Comparison of ENCODE assay signal across 2 cellular contexts in genomic region chrX:131828482-131828881, GRCh38.
TF ChIP-seq lines count a peak whose summit lies in the region.

No MANE protein-coding gene starts in this region.

TF ChIP-seq in HCT116, 20 proteins besides CTCF, POLR2A, EP300 and RAD21 (continued from another document):
- TF ChIP-seq REST (IDR thresholded peaks at IDR 0.05; ENCODE audit: low read depth) (no peak), MAX (IDR thresholded peaks at IDR 0.05) (no peak), EGR1 (IDR thresholded peaks at IDR 0.05; ENCODE audit: low read depth) (no peak), ATF3 (IDR thresholded peaks at IDR 0.05) (no peak), JUND (IDR thresholded peaks at IDR 0.05) (no peak), FOSL1 (IDR thresholded peaks at IDR 0.05; ENCODE audit: low read depth) (no peak), ELF1 (IDR thresholded peaks at IDR 0.05; ENCODE audit: borderline replicate concordance, low read depth) (no peak), EZH2 (IDR thresholded peaks at IDR 0.05) (no peak)

TF ChIP-seq in WTC11, 78 proteins besides CTCF, POLR2A, EP300 and RAD21 (continued from another document):
- no peak for TF ChIP-seq ZNF532 (CRISPR knock-in tag; IDR thresholded peaks at IDR 0.05; ENCODE audit: borderline replicate concordance)
- TF ChIP-seq E2F5 (CRISPR knock-in tag; IDR thresholded peaks at IDR 0.05): no peak
- no peak for TF ChIP-seq ETV6 (CRISPR knock-in tag; IDR thresholded peaks at IDR 0.05)
- TF ChIP-seq MXD4 (CRISPR knock-in tag; IDR thresholded peaks at IDR 0.05; ENCODE audit: borderline replicate concordance): no peak
- TF ChIP-seq ZNF512 (CRISPR knock-in tag; IDR thresholded peaks at IDR 0.05; ENCODE audit: borderline replicate concordance): no peak
- no peak for TF ChIP-seq FOXJ3 (CRISPR knock-in tag; IDR thresholded peaks at IDR 0.05; ENCODE audit: borderline replicate concordance)
- TF ChIP-seq ZNF423 (CRISPR knock-in tag; IDR thresholded peaks at IDR 0.05): no peak
- TF ChIP-seq RELA (CRISPR knock-in tag; IDR thresholded peaks at IDR 0.05; ENCODE audit: borderline replicate concordance): no peak
- TF ChIP-seq E2F4 (CRISPR knock-in tag; IDR thresholded peaks at IDR 0.05; ENCODE audit: borderline replicate concordance, low read depth): no peak
